In the genomic region with DNA sequence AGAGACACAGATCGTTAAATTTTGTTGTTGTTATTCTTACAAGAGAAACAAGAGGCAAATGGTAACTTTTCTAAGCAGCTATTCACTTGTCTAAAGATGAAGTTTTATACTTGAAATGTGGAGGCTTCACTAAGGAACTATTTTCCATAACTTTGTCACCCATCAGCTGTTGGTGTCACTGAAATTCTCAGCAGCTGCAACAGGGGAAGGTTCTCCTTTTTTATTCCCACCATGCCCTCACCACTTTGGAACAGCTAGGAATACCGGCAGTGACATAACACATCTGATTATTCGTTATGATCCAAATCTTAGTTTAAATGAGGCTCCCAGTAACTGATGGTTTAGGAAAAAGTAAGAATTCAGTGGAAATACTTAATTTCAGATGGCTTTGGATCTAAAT, we compare ENCODE assay signal across 16 cellular contexts.
"Had no signal": no experiment of that assay in that cellular context is flagged by ENCODE, and none has a peak within 500 bp of the region (broad histone marks: within the 10 kb centered on the region; RNA-seq: fewer than 3 reads in every experiment).

No MANE protein-coding gene starts in this region.

- H3K27ac ChIP-seq: brain microvascular endothelial cell, epithelial cell of prostate, parathyroid adenoma, stomach, thoracic aorta had no signal

- H3K4me3 Mint-ChIP-seq: dendritic cell treated with granulocyte-macrophage colony-stimulating factor and Interleukin-4, amounts not matched to agents 40 ng/mL and 50 ng/mL, for 4 days; effector memory CD8-positive, alpha-beta T cell had no signal

- ATAC-seq: effector memory CD8-positive, alpha-beta T cell; left ventricle myocardium superior; SK-N-SH treated with all-trans-retinoic acid at 6 μM for 48 hours had no signal

- H3K9me3 ChIP-seq: stomach, thoracic aorta had no signal

- H3K27ac Mint-ChIP-seq: dendritic cell treated with granulocyte-macrophage colony-stimulating factor and Interleukin-4, amounts not matched to agents 40 ng/mL and 50 ng/mL, for 4 days; effector memory CD8-positive, alpha-beta T cell had no signal

- H3K36me3 ChIP-seq: brain microvascular endothelial cell, stomach, thoracic aorta had no signal

- H3K4me1 ChIP-seq: parathyroid adenoma, stomach had no signal

- H3K27me3 ChIP-seq: brain microvascular endothelial cell, stomach had no signal

- H3K4me3 ChIP-seq: stomach, thoracic aorta had no signal

- DNase-seq: activated CD4-positive, CD25-positive, alpha-beta regulatory T cell treated with anti-CD3 and anti-CD28 coated beads, Interleukin-2, amount 50 U/mL, for 72 hours; activated gamma-delta T cell; activated T-cell treated with anti-CD3 and anti-CD28 coated beads for 4 hours; amygdala; brain microvascular endothelial cell; cerebellar nuclear complex; effector memory CD8-positive, alpha-beta T cell; left ventricle myocardium superior; mesendoderm; stimulated activated CD4-positive, alpha-beta T cell treated with anti-CD3 and anti-CD28 coated beads, Interleukin-4, amount 100 ng/mL, for 1 hour; stomach had no signal

- H3K27me3 Mint-ChIP-seq: dendritic cell treated with granulocyte-macrophage colony-stimulating factor and Interleukin-4, amounts not matched to agents 40 ng/mL and 50 ng/mL, for 4 days had no signal
